12 cellular contexts compared by ENCODE assay signal in genomic region chr2:160351978-160352377, GRCh38.
DNase-seq lines count a peak whose midpoint lies in the region; ATAC-seq and TF ChIP-seq lines count a peak whose summit lies in the region.
"Had no signal": no experiment of that assay in that cellular context is flagged by ENCODE, and none has a peak within 500 bp of the region (broad histone marks: within the 10 kb centered on the region; RNA-seq: fewer than 3 reads in every experiment).

No MANE protein-coding gene starts in this region.

- H3K79me2 ChIP-seq in hepatocyte = peaks cover 91% of the 10 kb centered on the region

- H3K9me3 Mint-ChIP-seq in stimulated activated naive CD8-positive, alpha-beta T cell treated with anti-CD3 and anti-CD28 coated beads, Interleukin-15, amount 100 ng/mL, for 72 hours = peaks cover 8 to 9% of the 10 kb centered on the region in 2 donors
- peaks cover 5% of the 10 kb centered on the region for H3K9me3 Mint-ChIP-seq in activated T-helper 17 cell treated with anti-CD3 and anti-CD28 coated beads, Interleukin-2, amount 50 U/mL, for 72 hours
- peaks cover 5% of the 10 kb centered on the region for H3K9me3 Mint-ChIP-seq in activated CD8-positive, alpha-beta T cell treated with anti-CD3 and anti-CD28 coated beads, Interleukin-2, amount 10 ng/mL, durations not matched to agents 7 days and 5 days (ENCODE audit: insufficient read depth)

- H3K27ac ChIP-seq in hepatocyte = peak overlapping the region; percentile 62
- H3K27ac ChIP-seq: BLaER1 had no signal

- DNase-seq in stimulated activated naive CD8-positive, alpha-beta T cell treated with anti-CD3 and anti-CD28 coated beads, Interleukin-15, Interleukin-2, amounts not matched to agents 100 U/mL and 50 U/mL, for 24 hours = no peak
- no peak for DNase-seq in stimulated activated naive CD8-positive, alpha-beta T cell treated with anti-CD3 and anti-CD28 coated beads, Interleukin-15, amount 100 ng/mL, for 72 hours
- DNase-seq in hepatocyte (ENCODE audit: low spot score) = peak; percentile 41
- no peak for DNase-seq in occipital lobe (lab: John Stamatoyannopoulos, UW)
- DNase-seq in activated CD8-positive, alpha-beta T cell treated with anti-CD3 and anti-CD28 coated beads, Interleukin-2, amount 10 ng/mL, durations not matched to agents 7 days and 5 days = no peak
- DNase-seq in GOT3 (lab: John Stamatoyannopoulos, UW) = no peak
- DNase-seq in NCI-H510A (lab: John Stamatoyannopoulos, UW) = no peak
- DNase-seq: hippocampal formation, SW 1271 had no signal

- no peaks in the 10 kb centered on the region for H3K9me2 ChIP-seq in hepatocyte (replicated peaks; ENCODE audit: insufficient read depth)

- H3K4me1 Mint-ChIP-seq in stimulated activated naive CD8-positive, alpha-beta T cell treated with anti-CD3 and anti-CD28 coated beads, Interleukin-15, amount 100 ng/mL, for 72 hours = peaks cover 61% of the 10 kb centered on the region
- peaks cover 73% of the 10 kb centered on the region for H3K4me1 Mint-ChIP-seq in activated T-helper 17 cell treated with anti-CD3 and anti-CD28 coated beads, Interleukin-2, amount 50 U/mL, for 72 hours
- peaks cover 33% of the 10 kb centered on the region for H3K4me1 Mint-ChIP-seq in activated CD8-positive, alpha-beta T cell treated with anti-CD3 and anti-CD28 coated beads, Interleukin-2, amount 10 ng/mL, durations not matched to agents 7 days and 5 days (ENCODE audit: low read depth)

- H3K4me2 ChIP-seq in hepatocyte = peak overlapping the region; percentile 29
- H3K4me2 ChIP-seq: BLaER1 had no signal

- POLR2A ChIA-PET in activated CD8-positive, alpha-beta T cell treated with anti-CD3 and anti-CD28 coated beads, Interleukin-2, amount 10 ng/mL, durations not matched to agents 7 days and 5 days (lab: Charles Lee) = no interaction called here

- no peak overlapping the region for H3K4me3 ChIP-seq in hepatocyte
- H3K4me3 ChIP-seq: BLaER1 had no signal

- peaks cover 25% of the 10 kb centered on the region for H4K20me1 ChIP-seq in hepatocyte (ENCODE audit: insufficient read depth, poor library complexity, severe bottlenecking)

- no peak overlapping the region for H3K27ac Mint-ChIP-seq in stimulated activated naive CD8-positive, alpha-beta T cell treated with anti-CD3 and anti-CD28 coated beads, Interleukin-15, amount 100 ng/mL, for 72 hours
- H3K27ac Mint-ChIP-seq in activated T-helper 17 cell treated with anti-CD3 and anti-CD28 coated beads, Interleukin-2, amount 50 U/mL, for 72 hours = no peak overlapping the region
- H3K27ac Mint-ChIP-seq in activated CD8-positive, alpha-beta T cell treated with anti-CD3 and anti-CD28 coated beads, Interleukin-2, amount 10 ng/mL, durations not matched to agents 7 days and 5 days = no peak overlapping the region
- H3K27ac Mint-ChIP-seq: IgD-negative memory B cell had no signal

- H3K36me3 Mint-ChIP-seq in activated T-helper 17 cell treated with anti-CD3 and anti-CD28 coated beads, Interleukin-2, amount 50 U/mL, for 72 hours (ENCODE audit: low read depth) = peaks cover 27% of the 10 kb centered on the region
- peaks cover 23% of the 10 kb centered on the region for H3K36me3 Mint-ChIP-seq in activated CD8-positive, alpha-beta T cell treated with anti-CD3 and anti-CD28 coated beads, Interleukin-2, amount 10 ng/mL, durations not matched to agents 7 days and 5 days (ENCODE audit: low read depth)

- no peaks in the 10 kb centered on the region for H3K27me3 ChIP-seq in hepatocyte
- H3K27me3 ChIP-seq: BLaER1 had no signal

- H2AFZ ChIP-seq in hepatocyte = no peak overlapping the region

- no peaks in the 10 kb centered on the region for H3K9me3 ChIP-seq in hepatocyte (ENCODE audit: low read depth)
- H3K9me3 ChIP-seq: BLaER1 had no signal

- no peaks in the 10 kb centered on the region for H3K27me3 Mint-ChIP-seq in stimulated activated naive CD8-positive, alpha-beta T cell treated with anti-CD3 and anti-CD28 coated beads, Interleukin-15, amount 100 ng/mL, for 72 hours
- no peaks in the 10 kb centered on the region for H3K27me3 Mint-ChIP-seq in activated T-helper 17 cell treated with anti-CD3 and anti-CD28 coated beads, Interleukin-2, amount 50 U/mL, for 72 hours
- H3K27me3 Mint-ChIP-seq in activated CD8-positive, alpha-beta T cell treated with anti-CD3 and anti-CD28 coated beads, Interleukin-2, amount 10 ng/mL, durations not matched to agents 7 days and 5 days (ENCODE audit: low read depth) = no peaks in the 10 kb centered on the region
- H3K27me3 Mint-ChIP-seq: IgD-negative memory B cell had no signal

- WGBS in hepatocyte (ENCODE audit: low lambda C conversion rate, missing lambda C conversion rate) = 74% methylated on average over 4 of the region's 4 CpGs

- no peak for TF ChIP-seq CTCF in hepatocyte (IDR thresholded peaks at IDR 0.05; ENCODE audit: poor library complexity)

- CTCF ChIA-PET in activated CD8-positive, alpha-beta T cell treated with anti-CD3 and anti-CD28 coated beads, Interleukin-2, amount 10 ng/mL, durations not matched to agents 7 days and 5 days (lab: Charles Lee) = interaction anchor here (1.2 to 2.3 kb wide), 3 partner anchors 12 to 643 kb away, joined by 4 to 9 read pairs (median 6); no protein-coding TSS in a partner anchor

- no peak overlapping the region for H3K4me3 Mint-ChIP-seq in stimulated activated naive CD8-positive, alpha-beta T cell treated with anti-CD3 and anti-CD28 coated beads, Interleukin-15, amount 100 ng/mL, for 72 hours
- peak overlapping the region; percentile 5 for H3K4me3 Mint-ChIP-seq in activated T-helper 17 cell treated with anti-CD3 and anti-CD28 coated beads, Interleukin-2, amount 50 U/mL, for 72 hours
- no peak overlapping the region for H3K4me3 Mint-ChIP-seq in activated CD8-positive, alpha-beta T cell treated with anti-CD3 and anti-CD28 coated beads, Interleukin-2, amount 10 ng/mL, durations not matched to agents 7 days and 5 days
- H3K4me3 Mint-ChIP-seq: IgD-negative memory B cell had no signal

- peaks cover 5% of the 10 kb centered on the region for H3K4me1 ChIP-seq in hepatocyte (ENCODE audit: insufficient read depth)
- H3K4me1 ChIP-seq: BLaER1 had no signal

- H3K36me3 ChIP-seq in hepatocyte (replicated peaks; ENCODE audit: insufficient read depth, low read depth) = no peaks in the 10 kb centered on the region
- H3K36me3 ChIP-seq: BLaER1 had no signal

- peak; percentile 37 for ATAC-seq in stimulated activated naive CD8-positive, alpha-beta T cell treated with anti-CD3 and anti-CD28 coated beads, Interleukin-15, Interleukin-2, amounts not matched to agents 100 U/mL and 50 U/mL, for 24 hours
- ATAC-seq in stimulated activated naive CD8-positive, alpha-beta T cell treated with anti-CD3 and anti-CD28 coated beads, Interleukin-15, amount 100 ng/mL, for 72 hours = no peak
- peak; percentile 37 for ATAC-seq in activated T-helper 17 cell treated with anti-CD3 and anti-CD28 coated beads, Interleukin-2, amount 50 U/mL, for 72 hours (replicated peaks)
- no peak for ATAC-seq in activated CD8-positive, alpha-beta T cell treated with anti-CD3 and anti-CD28 coated beads, Interleukin-2, amount 10 ng/mL, durations not matched to agents 7 days and 5 days

Comparison
In these comparisons a context has a peak if more than half of its experiments do, and no peak if none do; other contexts are left out.
1. ATAC-seq: peak in stimulated activated naive CD8-positive, alpha-beta T cell treated with anti-CD3 and anti-CD28 coated beads, Interleukin-15, Interleukin-2, amounts not matched to agents 100 U/mL and 50 U/mL, for 24 hours (single experiment) and activated T-helper 17 cell treated with anti-CD3 and anti-CD28 coated beads, Interleukin-2, amount 50 U/mL, for 72 hours (single experiment); none in stimulated activated naive CD8-positive, alpha-beta T cell treated with anti-CD3 and anti-CD28 coated beads, Interleukin-15, amount 100 ng/mL, for 72 hours (single experiment) and activated CD8-positive, alpha-beta T cell treated with anti-CD3 and anti-CD28 coated beads, Interleukin-2, amount 10 ng/mL, durations not matched to agents 7 days and 5 days (single experiment).